1 cellular context compared by ENCODE assay signal in the genomic region with DNA sequence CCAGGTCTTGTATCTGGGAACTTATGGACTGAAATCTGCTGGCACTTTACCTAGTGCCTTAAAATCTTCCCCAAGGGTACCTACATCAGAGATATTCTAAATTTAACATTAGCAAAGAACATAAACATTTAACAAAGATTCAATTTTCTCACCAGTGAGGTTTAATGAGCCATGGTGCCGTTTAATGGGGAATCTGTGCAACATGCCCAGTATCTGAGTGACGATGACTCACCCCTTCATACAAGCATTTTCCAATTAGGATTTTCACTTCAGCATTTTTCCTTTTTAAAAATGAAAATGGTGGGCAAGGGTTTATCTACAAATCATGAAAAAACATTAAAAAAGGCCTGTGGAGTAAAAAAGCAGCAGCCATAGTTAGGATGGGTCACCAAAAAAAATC.
TF ChIP-seq lines count a peak whose summit lies in the region.

No MANE protein-coding gene starts in this region.

TF ChIP-seq in SK-N-SH treated with all-trans-retinoic acid at 6 μM for 48 hours, 23 proteins besides CTCF, POLR2A, EP300 and RAD21 (continued from another document):
- TF ChIP-seq, protein P1, sequence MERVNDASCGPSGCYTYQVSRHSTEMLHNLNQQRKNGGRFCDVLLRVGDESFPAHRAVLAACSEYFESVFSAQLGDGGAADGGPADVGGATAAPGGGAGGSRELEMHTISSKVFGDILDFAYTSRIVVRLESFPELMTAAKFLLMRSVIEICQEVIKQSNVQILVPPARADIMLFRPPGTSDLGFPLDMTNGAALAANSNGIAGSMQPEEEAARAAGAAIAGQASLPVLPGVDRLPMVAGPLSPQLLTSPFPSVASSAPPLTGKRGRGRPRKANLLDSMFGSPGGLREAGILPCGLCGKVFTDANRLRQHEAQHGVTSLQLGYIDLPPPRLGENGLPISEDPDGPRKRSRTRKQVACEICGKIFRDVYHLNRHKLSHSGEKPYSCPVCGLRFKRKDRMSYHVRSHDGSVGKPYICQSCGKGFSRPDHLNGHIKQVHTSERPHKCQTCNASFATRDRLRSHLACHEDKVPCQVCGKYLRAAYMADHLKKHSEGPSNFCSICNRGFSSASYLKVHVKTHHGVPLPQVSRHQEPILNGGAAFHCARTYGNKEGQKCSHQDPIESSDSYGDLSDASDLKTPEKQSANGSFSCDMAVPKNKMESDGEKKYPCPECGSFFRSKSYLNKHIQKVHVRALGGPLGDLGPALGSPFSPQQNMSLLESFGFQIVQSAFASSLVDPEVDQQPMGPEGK (CRISPR knock-in tag; IDR thresholded peaks at IDR 0.05; ENCODE audit: borderline replicate concordance) = no peak
- TF ChIP-seq BACH2 (CRISPR knock-in tag; IDR thresholded peaks at IDR 0.05; ENCODE audit: borderline replicate concordance) (no peak), TCF4 (CRISPR knock-in tag; IDR thresholded peaks at IDR 0.05; ENCODE audit: borderline replicate concordance) (no peak)
